Comparison of ENCODE assay signal across 15 cellular contexts in genomic region chr3:172903642-172904041, GRCh38.
"Had no signal": no experiment of that assay in that cellular context is flagged by ENCODE, and none has a peak within 500 bp of the region (broad histone marks: within the 10 kb centered on the region; RNA-seq: fewer than 3 reads in every experiment).

No MANE protein-coding gene starts in this region.

- H3K4me3 Mint-ChIP-seq: activated naive CD4-positive, alpha-beta T cell treated with anti-CD3 and anti-CD28 coated beads, Interleukin-2, amount 10 ng/mL, durations not matched to agents 7 days and 5 days; memory B cell; nephron progenitor cell had no signal

- H3K9me3 Mint-ChIP-seq: activated naive CD4-positive, alpha-beta T cell treated with anti-CD3 and anti-CD28 coated beads, Interleukin-2, amount 10 ng/mL, durations not matched to agents 7 days and 5 days; activated T-helper 2 cell treated with anti-CD3 and anti-CD28 coated beads, Interferon-gamma antibody, Interleukin-2, Interleukin-4, amounts not matched to agents 10 μg/mL and 5 μg/mL and 100 μg/mL, durations not matched to agents 14 hours and 24 hours and 36 hours had no signal

- H3K27ac Mint-ChIP-seq: activated naive CD4-positive, alpha-beta T cell treated with anti-CD3 and anti-CD28 coated beads, Interleukin-2, amount 10 ng/mL, durations not matched to agents 7 days and 5 days; activated T-helper 2 cell treated with anti-CD3 and anti-CD28 coated beads, Interferon-gamma antibody, Interleukin-2, Interleukin-4, amounts not matched to agents 10 μg/mL and 5 μg/mL and 100 μg/mL, durations not matched to agents 14 hours and 24 hours and 36 hours; memory B cell; nephron progenitor cell had no signal

- H3K4me1 Mint-ChIP-seq: activated naive CD4-positive, alpha-beta T cell treated with anti-CD3 and anti-CD28 coated beads, Interleukin-2, amount 10 ng/mL, durations not matched to agents 7 days and 5 days; memory B cell had no signal

- DNase-seq: activated CD4-positive, alpha-beta T cell treated with anti-CD3 and anti-CD28 coated beads, Interleukin-2, amount 50 U/mL, for 1 hour; activated CD4-positive, CD25-positive, alpha-beta regulatory T cell; activated naive CD4-positive, alpha-beta T cell treated with anti-CD3 and anti-CD28 coated beads, Interleukin-2, amount 10 ng/mL, durations not matched to agents 7 days and 5 days; activated T-cell treated with anti-CD3 and anti-CD28 coated beads for 4 hours; cortex of kidney; effector CD8-positive, alpha-beta T cell; hypothalamus; left colon; nephron progenitor cell; stimulated activated CD4-positive, alpha-beta T cell treated with anti-CD3 and anti-CD28 coated beads, Interleukin-12 subunit alpha, Interleukin-12 subunit beta, amount 100 ng/mL, for 4 hours; stimulated activated naive CD4-positive, alpha-beta T cell treated with Interleukin-2 at 50 U/mL for 16 hours; T-helper 2 cell; upper lobe of left lung had no signal

- H3K36me3 Mint-ChIP-seq: activated naive CD4-positive, alpha-beta T cell treated with anti-CD3 and anti-CD28 coated beads, Interleukin-2, amount 10 ng/mL, durations not matched to agents 7 days and 5 days; memory B cell had no signal
